In the genomic region with DNA sequence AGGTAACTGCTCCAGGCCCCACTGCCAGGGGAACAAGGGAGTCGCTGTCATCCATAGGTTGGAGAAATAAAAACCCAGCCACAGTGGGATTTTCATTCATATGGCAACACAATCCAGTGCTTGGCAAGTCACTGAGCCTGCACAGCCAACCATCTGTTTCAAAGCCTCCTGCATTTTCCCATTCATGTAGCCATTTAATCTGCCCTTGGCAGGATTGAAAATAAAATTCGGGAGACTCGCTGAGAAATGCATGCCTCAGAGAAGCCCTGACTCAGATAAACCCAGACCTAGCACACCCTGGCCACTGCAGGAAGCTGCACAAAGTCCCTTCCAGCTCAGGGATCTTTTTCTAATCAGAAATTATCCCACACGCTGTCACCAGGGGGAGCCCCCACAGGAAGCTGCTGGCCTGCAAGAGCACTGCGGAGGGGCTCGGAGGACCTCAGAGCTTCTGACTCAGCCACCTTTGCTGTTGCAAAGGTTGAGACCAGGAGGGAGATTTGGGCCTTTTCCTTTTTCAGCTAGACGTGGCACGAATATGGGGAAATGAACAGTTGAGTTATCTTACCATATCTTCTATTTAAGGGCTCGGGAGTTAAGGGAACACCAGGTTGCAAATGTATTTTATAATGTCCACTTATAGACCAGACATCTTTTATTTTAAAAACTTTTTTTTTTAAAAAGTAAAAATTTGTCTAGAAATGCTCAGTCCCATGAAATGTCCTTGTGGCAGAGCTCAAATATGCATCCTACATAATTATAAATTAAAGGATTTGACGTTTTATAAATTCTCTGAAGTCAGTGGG, we compare ENCODE assay signal across 8 cellular contexts.
DNase-seq lines count a peak whose midpoint lies in the region; ATAC-seq and TF ChIP-seq lines count a peak whose summit lies in the region.

No MANE protein-coding gene starts in this region.

- H3K9me3 Mint-ChIP-seq in activated T-helper 2 cell treated with anti-CD3 and anti-CD28 coated beads, Interferon-gamma antibody, Interleukin-2, Interleukin-4, amounts not matched to agents 10 μg/mL and 5 μg/mL and 100 μg/mL, durations not matched to agents 14 hours and 24 hours and 36 hours = no peaks in the 10 kb centered on the region

- TF ChIP-seq CTCF in parathyroid adenoma (IDR thresholded peaks at IDR 0.05) = peak; percentile 73
- peak; percentile 80 for TF ChIP-seq CTCF in upper lobe of right lung (IDR thresholded peaks at IDR 0.05)

- ATAC-seq in GM21515 (IDR thresholded peaks at IDR 0.05; ENCODE audit: unreplicated experiment) = peak; percentile 95
- ATAC-seq in upper lobe of right lung = peak; percentile 85

- peaks cover 3% of the 10 kb centered on the region for H3K4me1 Mint-ChIP-seq in activated T-helper 2 cell treated with anti-CD3 and anti-CD28 coated beads, Interferon-gamma antibody, Interleukin-2, Interleukin-4, amounts not matched to agents 10 μg/mL and 5 μg/mL and 100 μg/mL, durations not matched to agents 14 hours and 24 hours and 36 hours (ENCODE audit: low read depth)

- H3K79me2 ChIP-seq in parathyroid adenoma = no peaks in the 10 kb centered on the region

- H3K27me3 ChIP-seq in parathyroid adenoma (ENCODE audit: control insufficient read depth, insufficient read depth, low read length) = no peaks in the 10 kb centered on the region
- no peaks in the 10 kb centered on the region for H3K27me3 ChIP-seq in upper lobe of right lung

- intact Hi-C loops in activated T-helper 2 cell treated with anti-CD3 and anti-CD28 coated beads, Interferon-gamma antibody, Interleukin-2, Interleukin-4, amounts not matched to agents 10 μg/mL and 5 μg/mL and 100 μg/mL, durations not matched to agents 14 hours and 24 hours and 36 hours (cut with micrococcal nuclease) = no loop called here
- intact Hi-C loops in upper lobe of right lung (cut with DNase I) = no loop called here

- no peak overlapping the region for H3K4me3 Mint-ChIP-seq in activated T-helper 2 cell treated with anti-CD3 and anti-CD28 coated beads, Interferon-gamma antibody, Interleukin-2, Interleukin-4, amounts not matched to agents 10 μg/mL and 5 μg/mL and 100 μg/mL, durations not matched to agents 14 hours and 24 hours and 36 hours (ENCODE audit: low read depth)

- H3K27ac ChIP-seq in parathyroid adenoma (no peak overlapping the region), upper lobe of right lung (no peak overlapping the region)

- H3K9me3 ChIP-seq in parathyroid adenoma (ENCODE audit: control insufficient read depth, low read length) (no peaks in the 10 kb centered on the region), upper lobe of right lung (no peaks in the 10 kb centered on the region)

- no peak overlapping the region for H3K4me2 ChIP-seq in parathyroid adenoma (ENCODE audit: low read length)

- H2AFZ ChIP-seq in parathyroid adenoma = peak overlapping the region; percentile 36

- H3K4me1 ChIP-seq in parathyroid adenoma (no peaks in the 10 kb centered on the region), upper lobe of right lung (no peaks in the 10 kb centered on the region)

- no peak overlapping the region for H3K27ac Mint-ChIP-seq in activated T-helper 2 cell treated with anti-CD3 and anti-CD28 coated beads, Interferon-gamma antibody, Interleukin-2, Interleukin-4, amounts not matched to agents 10 μg/mL and 5 μg/mL and 100 μg/mL, durations not matched to agents 14 hours and 24 hours and 36 hours

- peak; percentile 71 for DNase-seq in EH (ENCODE audit: low read depth)
- DNase-seq in HT-29 (ENCODE audit: low spot score) = peak; percentile 63
- peak; percentile 76 for DNase-seq in RPMI8226
- peak; percentile 45 for DNase-seq in activated T-helper 2 cell treated with anti-CD3 and anti-CD28 coated beads, Interferon-gamma antibody, Interleukin-2, Interleukin-4, amounts not matched to agents 10 μg/mL and 5 μg/mL and 100 μg/mL, durations not matched to agents 14 hours and 24 hours and 36 hours (ENCODE audit: low spot score)
- DNase-seq in foreskin melanocyte = peak; percentile 50
- DNase-seq in upper lobe of right lung = peak; percentile 71

- peaks cover 15% of the 10 kb centered on the region for H3K27me3 Mint-ChIP-seq in activated T-helper 2 cell treated with anti-CD3 and anti-CD28 coated beads, Interferon-gamma antibody, Interleukin-2, Interleukin-4, amounts not matched to agents 10 μg/mL and 5 μg/mL and 100 μg/mL, durations not matched to agents 14 hours and 24 hours and 36 hours (ENCODE audit: low read depth)

- no peaks in the 10 kb centered on the region for H3K36me3 Mint-ChIP-seq in activated T-helper 2 cell treated with anti-CD3 and anti-CD28 coated beads, Interferon-gamma antibody, Interleukin-2, Interleukin-4, amounts not matched to agents 10 μg/mL and 5 μg/mL and 100 μg/mL, durations not matched to agents 14 hours and 24 hours and 36 hours (ENCODE audit: low read depth)

- no peaks in the 10 kb centered on the region for H3K36me3 ChIP-seq in parathyroid adenoma (ENCODE audit: control insufficient read depth, insufficient read depth, low read length)
- H3K36me3 ChIP-seq in upper lobe of right lung = no peaks in the 10 kb centered on the region

- no peak overlapping the region for H3K9ac ChIP-seq in parathyroid adenoma

- H3K4me3 ChIP-seq in parathyroid adenoma (ENCODE audit: low read depth, low read length) = no peak overlapping the region
- H3K4me3 ChIP-seq in upper lobe of right lung = no peak overlapping the region
